ENCODE assay signal across 31 cellular contexts in genomic region chr10:25966846-25967245, GRCh38. TPM values are rescaled to one million over a fixed set of nuclear protein-coding genes. Genes with fewer than 3 reads are reported as not detected.
"Had no signal": no experiment of that assay in that cellular context is flagged by ENCODE, and none has a peak within 500 bp of the region (broad histone marks: within the 10 kb centered on the region; RNA-seq: fewer than 3 reads in every experiment).

No MANE protein-coding gene starts in this region.

- H3K27me3 Mint-ChIP-seq: activated CD4-positive, alpha-beta memory T cell treated with anti-CD3 and anti-CD28 coated beads for 36 hours had no signal

- H3K27ac Mint-ChIP-seq: activated CD4-positive, alpha-beta memory T cell treated with anti-CD3 and anti-CD28 coated beads for 36 hours; activated naive CD4-positive, alpha-beta T cell treated with anti-CD3 and anti-CD28 coated beads for 36 hours; activated naive CD8-positive, alpha-beta T cell treated with anti-CD3 and anti-CD28 coated beads for 36 hours; activated T-helper 1 cell treated with anti-CD3 and anti-CD28 coated beads, Interleukin-12 subunit alpha, Interleukin-12 subunit beta, Interleukin-2, Interleukin-4 antibody, amounts not matched to agents 30 ng/mL and 10 ng/mL and 1 ng/mL, durations not matched to agents 14 hours and 24 hours and 36 hours; mesothelial cell of epicardium; naive B cell; nephron progenitor cell; stimulated activated naive B cell treated with anti-CD40 and anti-IgM and Interleukin-4, amounts not matched to agents 10 μg/mL and 1 μg/mL and 100 μg/mL, for 72 hours; T-helper 1 cell treated with Interleukin-12 subunit alpha and Interleukin-12 subunit beta and Interleukin-4 antibody, amounts not matched to agents 30 μg/mL and 1 μg/mL, for 36 hours had no signal

- H3K4me3 Mint-ChIP-seq: activated CD4-positive, alpha-beta memory T cell treated with anti-CD3 and anti-CD28 coated beads for 36 hours; activated naive CD4-positive, alpha-beta T cell treated with anti-CD3 and anti-CD28 coated beads for 36 hours; activated naive CD8-positive, alpha-beta T cell treated with anti-CD3 and anti-CD28 coated beads for 36 hours; activated T-helper 1 cell treated with anti-CD3 and anti-CD28 coated beads, Interleukin-12 subunit alpha, Interleukin-12 subunit beta, Interleukin-2, Interleukin-4 antibody, amounts not matched to agents 30 ng/mL and 10 ng/mL and 1 ng/mL, durations not matched to agents 14 hours and 24 hours and 36 hours; mesothelial cell of epicardium; naive B cell; nephron progenitor cell; stimulated activated naive B cell treated with anti-CD40 and anti-IgM and Interleukin-4, amounts not matched to agents 10 μg/mL and 1 μg/mL and 100 μg/mL, for 72 hours; T-helper 1 cell treated with Interleukin-12 subunit alpha and Interleukin-12 subunit beta and Interleukin-4 antibody, amounts not matched to agents 30 μg/mL and 1 μg/mL, for 36 hours had no signal

- H3K36me3 ChIP-seq: adrenal gland, esophagus muscularis mucosa, heart right ventricle, pancreas, prostate gland, right atrium auricular region, stomach, thyroid gland, upper lobe of right lung had no signal

- H3K27ac ChIP-seq: adrenal gland, esophagus muscularis mucosa, foreskin keratinocyte, heart right ventricle, pancreas, prostate gland, right atrium auricular region, stomach, thyroid gland, upper lobe of right lung, VCaP had no signal

- H3K27me3 ChIP-seq: adrenal gland, foreskin keratinocyte, pancreas, right atrium auricular region, thyroid gland, upper lobe of right lung had no signal

- H3K4me1 Mint-ChIP-seq: activated naive CD8-positive, alpha-beta T cell treated with anti-CD3 and anti-CD28 coated beads for 36 hours; naive B cell; nephron progenitor cell; stimulated activated naive B cell treated with anti-CD40 and anti-IgM and Interleukin-4, amounts not matched to agents 10 μg/mL and 1 μg/mL and 100 μg/mL, for 72 hours had no signal

- ATAC-seq: foreskin keratinocyte; heart right ventricle; left colon; pancreas; stimulated activated naive B cell treated with anti-CD40 and anti-IgM and Interleukin-4, amounts not matched to agents 10 μg/mL and 1 μg/mL and 100 μg/mL, for 72 hours; upper lobe of right lung had no signal

- H3K4me3 ChIP-seq: adrenal gland, esophagus muscularis mucosa, heart right ventricle, pancreas, prostate gland, right atrium auricular region, smooth muscle cell, stomach, thyroid gland, upper lobe of right lung had no signal

- H3K9me3 Mint-ChIP-seq: activated CD4-positive, alpha-beta memory T cell treated with anti-CD3 and anti-CD28 coated beads for 36 hours; activated naive CD4-positive, alpha-beta T cell treated with anti-CD3 and anti-CD28 coated beads for 36 hours; activated naive CD8-positive, alpha-beta T cell treated with anti-CD3 and anti-CD28 coated beads for 36 hours; activated T-helper 1 cell treated with anti-CD3 and anti-CD28 coated beads, Interleukin-12 subunit alpha, Interleukin-12 subunit beta, Interleukin-2, Interleukin-4 antibody, amounts not matched to agents 30 ng/mL and 10 ng/mL and 1 ng/mL, durations not matched to agents 14 hours and 24 hours and 36 hours; mesothelial cell of epicardium; naive B cell; nephron progenitor cell; T-helper 1 cell treated with Interleukin-12 subunit alpha and Interleukin-12 subunit beta and Interleukin-4 antibody, amounts not matched to agents 30 μg/mL and 1 μg/mL, for 36 hours had no signal

- DNase-seq: activated CD4-positive, alpha-beta memory T cell treated with anti-CD3 and anti-CD28 coated beads for 36 hours; activated CD4-positive, alpha-beta T cell treated with anti-CD3 and anti-CD28 coated beads for 48 hours; activated CD8-positive, alpha-beta memory T cell treated with anti-CD3 and anti-CD28 coated beads, Interleukin-2, amount 50 U/mL, for 4 hours; activated effector memory CD4-positive, alpha-beta T cell treated with anti-CD3 and anti-CD28 coated beads, Interleukin-2, amount 50 U/mL, for 16 hours; activated naive CD4-positive, alpha-beta T cell treated with anti-CD3 and anti-CD28 coated beads for 36 hours; activated naive CD8-positive, alpha-beta T cell treated with anti-CD3 and anti-CD28 coated beads for 36 hours; activated T-cell treated with anti-CD3 and anti-CD28 coated beads, Interleukin-2, amount 50 U/mL, for 1 hour; adrenal gland; aorta; foreskin keratinocyte; heart right ventricle; left colon; naive B cell; nephron progenitor cell; pancreas; stimulated activated CD4-positive, alpha-beta T cell treated with anti-CD3 and anti-CD28 coated beads, Interleukin-2, amount 100 ng/mL, for 24 hours; stimulated activated naive B cell treated with anti-CD40 and anti-IgM and Interleukin-4, amounts not matched to agents 10 μg/mL and 1 μg/mL and 100 μg/mL, for 72 hours; stomach; T-helper 9 cell; thyroid gland; upper lobe of right lung had no signal

- FAIRE-seq: pancreas, TTC549 had no signal

- H3K36me3 Mint-ChIP-seq: activated CD4-positive, alpha-beta memory T cell treated with anti-CD3 and anti-CD28 coated beads for 36 hours; activated naive CD8-positive, alpha-beta T cell treated with anti-CD3 and anti-CD28 coated beads for 36 hours; mesothelial cell of epicardium; naive B cell; stimulated activated naive B cell treated with anti-CD40 and anti-IgM and Interleukin-4, amounts not matched to agents 10 μg/mL and 1 μg/mL and 100 μg/mL, for 72 hours had no signal

- H3K4me1 ChIP-seq: adrenal gland, esophagus muscularis mucosa, foreskin keratinocyte, heart right ventricle, pancreas, prostate gland, right atrium auricular region, stomach, thyroid gland, upper lobe of right lung had no signal

- H3K9me3 ChIP-seq: adrenal gland, esophagus muscularis mucosa, heart right ventricle, pancreas, prostate gland, right atrium auricular region, stomach, thyroid gland, upper lobe of right lung had no signal

RNA-seq across cellular contexts. Expression of gene MYO3A, which starts 32.8 kb away (rescaled TPM):
- total RNA-seq: activated CD4-positive, alpha-beta memory T cell treated with anti-CD3 and anti-CD28 coated beads for 36 hours; activated CD8-positive, alpha-beta memory T cell treated with anti-CD3 and anti-CD28 coated beads for 36 hours; activated naive CD4-positive, alpha-beta T cell treated with anti-CD3 and anti-CD28 coated beads for 36 hours; activated T-helper 1 cell treated with anti-CD3 and anti-CD28 coated beads, Interleukin-12 subunit alpha, Interleukin-12 subunit beta, Interleukin-2, Interleukin-4 antibody, amounts not matched to agents 30 ng/mL and 10 ng/mL and 1 ng/mL, durations not matched to agents 14 hours and 24 hours and 36 hours; foreskin keratinocyte; right atrium auricular region; smooth muscle cell had no signal
- polyA plus RNA-seq: foreskin keratinocyte, smooth muscle cell had no signal
